1 cellular context compared by ENCODE assay signal in the genomic region with DNA sequence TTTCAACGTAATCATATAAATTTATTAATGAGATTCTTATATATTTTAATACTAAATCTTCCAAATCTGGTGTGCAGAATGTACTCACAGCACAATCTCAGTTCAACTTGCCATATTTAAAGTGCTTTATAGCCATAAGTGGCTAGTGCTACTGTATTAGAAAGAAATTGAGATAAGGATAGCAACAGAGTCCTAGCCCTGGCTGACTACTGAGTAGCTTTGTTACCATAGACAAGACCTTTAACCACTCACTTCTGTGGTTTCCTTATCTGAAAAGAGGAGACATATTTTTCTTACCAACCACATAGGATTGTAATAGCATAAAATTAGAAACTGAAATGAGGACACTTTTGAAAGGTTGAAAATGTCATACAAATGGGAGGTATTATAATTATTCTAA.
TF ChIP-seq lines count a peak whose summit lies in the region.

No MANE protein-coding gene starts in this region.

TF ChIP-seq in K562, 482 proteins besides CTCF, POLR2A, EP300 and RAD21:
- TF ChIP-seq KDM1A (IDR thresholded peaks at IDR 0.05) (peak; percentile 70 to 76), KHSRP (IDR thresholded peaks at IDR 0.05) (no peak), ESRRA (IDR thresholded peaks at IDR 0.05; ENCODE audit: borderline replicate concordance, low read depth) (peak; percentile 41; the same call in 1 of the 2 replicates)
- TF ChIP-seq, protein P1, sequence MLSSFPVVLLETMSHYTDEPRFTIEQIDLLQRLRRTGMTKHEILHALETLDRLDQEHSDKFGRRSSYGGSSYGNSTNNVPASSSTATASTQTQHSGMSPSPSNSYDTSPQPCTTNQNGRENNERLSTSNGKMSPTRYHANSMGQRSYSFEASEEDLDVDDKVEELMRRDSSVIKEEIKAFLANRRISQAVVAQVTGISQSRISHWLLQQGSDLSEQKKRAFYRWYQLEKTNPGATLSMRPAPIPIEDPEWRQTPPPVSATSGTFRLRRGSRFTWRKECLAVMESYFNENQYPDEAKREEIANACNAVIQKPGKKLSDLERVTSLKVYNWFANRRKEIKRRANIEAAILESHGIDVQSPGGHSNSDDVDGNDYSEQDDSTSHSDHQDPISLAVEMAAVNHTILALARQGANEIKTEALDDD (IDR thresholded peaks at IDR 0.05) = peak; percentile 76
- TF ChIP-seq, protein P2, sequence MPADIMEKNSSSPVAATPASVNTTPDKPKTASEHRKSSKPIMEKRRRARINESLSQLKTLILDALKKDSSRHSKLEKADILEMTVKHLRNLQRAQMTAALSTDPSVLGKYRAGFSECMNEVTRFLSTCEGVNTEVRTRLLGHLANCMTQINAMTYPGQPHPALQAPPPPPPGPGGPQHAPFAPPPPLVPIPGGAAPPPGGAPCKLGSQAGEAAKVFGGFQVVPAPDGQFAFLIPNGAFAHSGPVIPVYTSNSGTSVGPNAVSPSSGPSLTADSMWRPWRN (IDR thresholded peaks at IDR 0.05; ENCODE audit: low read depth) = peak; percentile 39; the same call in 1 of the 2 replicates
